ENCODE assay signal across 10 cellular contexts in the genomic region with DNA sequence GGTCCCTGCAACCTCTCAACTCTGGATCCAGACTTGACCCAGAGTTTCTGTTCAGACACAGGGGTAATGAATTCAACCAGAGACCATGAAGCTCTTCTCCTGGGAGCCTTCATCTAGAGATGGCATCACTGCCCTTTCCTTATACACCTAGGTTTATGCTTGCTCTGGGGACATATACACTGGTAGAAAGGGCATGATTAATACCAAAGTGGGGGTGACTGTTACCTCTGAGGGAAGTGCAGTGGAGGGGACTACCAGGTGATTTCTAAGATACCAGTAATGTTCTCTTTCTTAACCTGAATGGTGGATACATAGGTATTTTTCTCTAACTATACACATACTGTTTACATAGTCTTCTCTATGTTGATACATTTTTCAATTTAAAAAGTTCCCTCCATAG. TPM values are rescaled to one million over a fixed set of nuclear protein-coding genes. Genes with fewer than 3 reads are reported as not detected.
DNase-seq lines count a peak whose midpoint lies in the region; ATAC-seq and FAIRE-seq lines count a peak whose summit lies in the region.
"Had no signal": no experiment of that assay in that cellular context is flagged by ENCODE, and none has a peak within 500 bp of the region (broad histone marks: within the 10 kb centered on the region; RNA-seq: fewer than 3 reads in every experiment).

No MANE protein-coding gene starts in this region.

- peak in 3 of 4 experiments; percentile 9 to 22 (median 19) for ATAC-seq in T-cell (replicated peaks in 1 of 4)
- ATAC-seq in stimulated activated naive B cell treated with anti-CD40 and anti-IgM and Interleukin-4, amounts not matched to agents 10 μg/mL and 1 μg/mL and 100 μg/mL, for 72 hours (replicated peaks) = peak; percentile 47 to 65

- CTCF ChIA-PET in T-cell (lab: Charles Lee) = interaction anchor here in 1 of 2 donors (1.3 kb wide), 1 partner anchor 9 kb away, joined by 3 read pairs; no protein-coding TSS in a partner anchor

- FAIRE-seq in G401.6 (lab: Jason Lieb, UNC) = peak; percentile 51
- FAIRE-seq: urothelium cell line had no signal

- H3K4me3 Mint-ChIP-seq in T-cell (peak overlapping the region; percentile 8 to 55 (median 11)), immature natural killer cell (peak overlapping the region; percentile 59 to 69 (median 68))
- no peak overlapping the region for H3K4me3 Mint-ChIP-seq in stimulated activated naive B cell treated with anti-CD40 and anti-IgM and Interleukin-4, amounts not matched to agents 10 μg/mL and 1 μg/mL and 100 μg/mL, for 72 hours

- no peaks in the 10 kb centered on the region for H3K27me3 Mint-ChIP-seq in T-cell
- peaks cover 3 to 11% (median 7%) of the 10 kb centered on the region in 3 donors for H3K27me3 Mint-ChIP-seq in immature natural killer cell (ENCODE audit: low read depth in 3 of 3)
- H3K27me3 Mint-ChIP-seq in stimulated activated naive B cell treated with anti-CD40 and anti-IgM and Interleukin-4, amounts not matched to agents 10 μg/mL and 1 μg/mL and 100 μg/mL, for 72 hours = no peaks in the 10 kb centered on the region

- peak overlapping the region in 1 of 2 donors; percentile 8 for H3K27ac Mint-ChIP-seq in T-cell
- peak overlapping the region; percentile 75 to 92 (median 83) for H3K27ac Mint-ChIP-seq in immature natural killer cell
- H3K27ac Mint-ChIP-seq in stimulated activated naive B cell treated with anti-CD40 and anti-IgM and Interleukin-4, amounts not matched to agents 10 μg/mL and 1 μg/mL and 100 μg/mL, for 72 hours = peak overlapping the region; percentile 63

- POLR2A ChIA-PET in T-cell (lab: Charles Lee) = interaction anchor here in 1 of 2 donors (1.0 kb wide), 1 partner anchor 9 kb away, joined by 4 read pairs; no protein-coding TSS in a partner anchor

- no peak overlapping the region for H3K27ac ChIP-seq in caudate nucleus (ENCODE audit: low read depth, low read length)
- H3K27ac ChIP-seq: prostate gland had no signal

- no peak for DNase-seq in T-cell
- no peak for DNase-seq in immature natural killer cell
- DNase-seq in stimulated activated naive B cell treated with anti-CD40 and anti-IgM and Interleukin-4, amounts not matched to agents 10 μg/mL and 1 μg/mL and 100 μg/mL, for 72 hours = no peak
- DNase-seq in HuH-7 (ENCODE audit: low spot score) = no peak
- DNase-seq in caudate nucleus (lab: John Stamatoyannopoulos, UW) = no peak
- no peak for DNase-seq in G401 (ENCODE audit: low spot score)
- DNase-seq: NCI-H1417 treated with DMSO at 0.1 percent for 48 hours had no signal

- H3K36me3 Mint-ChIP-seq in T-cell = peaks cover 13% of the 10 kb centered on the region
- peaks cover 0 to 3% (median 0%) of the 10 kb centered on the region in 3 donors for H3K36me3 Mint-ChIP-seq in immature natural killer cell
- H3K36me3 Mint-ChIP-seq in stimulated activated naive B cell treated with anti-CD40 and anti-IgM and Interleukin-4, amounts not matched to agents 10 μg/mL and 1 μg/mL and 100 μg/mL, for 72 hours = peaks cover 0 to 3% of the 10 kb centered on the region in 2 donors

- peaks cover 96 to 98% (median 96%) of the 10 kb centered on the region in 3 donors for H3K4me1 Mint-ChIP-seq in T-cell
- peaks cover 98 to 100% of the 10 kb centered on the region in 2 donors for H3K4me1 Mint-ChIP-seq in immature natural killer cell
- H3K4me1 Mint-ChIP-seq in stimulated activated naive B cell treated with anti-CD40 and anti-IgM and Interleukin-4, amounts not matched to agents 10 μg/mL and 1 μg/mL and 100 μg/mL, for 72 hours = peaks cover 58 to 92% of the 10 kb centered on the region in 2 donors

- in situ Hi-C loops in G401 (cut with HindIII; ENCODE audit: low sequenced_read_pairs) = no loop called here

- H3K9me3 Mint-ChIP-seq in T-cell (no peaks in the 10 kb centered on the region), immature natural killer cell (no peaks in the 10 kb centered on the region)
- H3K9me3 Mint-ChIP-seq in stimulated activated naive B cell treated with anti-CD40 and anti-IgM and Interleukin-4, amounts not matched to agents 10 μg/mL and 1 μg/mL and 100 μg/mL, for 72 hours = no peaks in the 10 kb centered on the region

RNA-seq across cellular contexts. Expression of gene JAK1, which starts 48.4 kb away (rescaled TPM):
- 100 to 1,000 TPM; 272 to 323 (median 288) TPM for total RNA-seq in T-cell
- 100 to 1,000 TPM; 265 to 734 (median 416) TPM for polyA plus RNA-seq in immature natural killer cell
- 30.5 and 67.8 TPM in 2 replicates for total RNA-seq in G401 (2014; rRNA removed; shearing (Covaris generic))

Comparison
In these comparisons a context has a peak if more than half of its experiments do, and no peak if none do; other contexts are left out.
1. H3K4me3 Mint-ChIP-seq: peak in T-cell (3 of 3) and immature natural killer cell (5 of 5); none in stimulated activated naive B cell treated with anti-CD40 and anti-IgM and Interleukin-4, amounts not matched to agents 10 μg/mL and 1 μg/mL and 100 μg/mL, for 72 hours (0 of 2).